ENCODE assay signal across 18 cellular contexts in genomic region chr14:75876526-75876925, GRCh38.
DNase-seq lines count a peak whose midpoint lies in the region; ATAC-seq, FAIRE-seq and TF ChIP-seq lines count a peak whose summit lies in the region.
"Had no signal": no experiment of that assay in that cellular context is flagged by ENCODE, and none has a peak within 500 bp of the region (broad histone marks: within the 10 kb centered on the region; RNA-seq: fewer than 3 reads in every experiment).

No MANE protein-coding gene starts in this region.

- DNase-seq in NCI-H69 (lab: John Stamatoyannopoulos, UW) (peak; percentile 9), mammary epithelial cell (peak; percentile 35), left cardiac atrium (no peak), sciatic nerve (ENCODE audit: low spot score) (no peak), H54 (ENCODE audit: insufficient read length, low spot score) (no peak), NCI-H82 treated with DMSO at 0.1 percent for 48 hours (lab: John Stamatoyannopoulos, UW; ENCODE audit: unreplicated experiment) (no peak)
- DNase-seq in CD8-positive, alpha-beta memory T cell: no peak
- DNase-seq: activated effector memory CD4-positive, alpha-beta T cell treated with anti-CD3 and anti-CD28 coated beads, Interleukin-2, amount 50 U/mL, for 16 hours; effector CD8-positive, alpha-beta T cell; gastrocnemius medialis; KG1; NCI-H1436 treated with DMSO at 0.1 percent for 48 hours; ovary had no signal

- no peaks in the 10 kb centered on the region for H3K27me3 Mint-ChIP-seq in CD8-positive, alpha-beta memory T cell

- H3K27me3 ChIP-seq in mammary epithelial cell (ENCODE audit: insufficient read depth, low read length): no peaks in the 10 kb centered on the region
- no peaks in the 10 kb centered on the region for H3K27me3 ChIP-seq in CD8-positive, alpha-beta memory T cell (ENCODE audit: insufficient read depth, low read length, poor library complexity, severe bottlenecking)
- H3K27me3 ChIP-seq: ascending aorta; BLaER1 treated with 17β-estradiol and CSF1 and Interleukin-3, amounts not matched to agents 10 nM and 100 nM; gastrocnemius medialis; ovary had no signal

- peak; percentile 78 to 80 for ATAC-seq in left cardiac atrium
- ATAC-seq in sciatic nerve: peak; percentile 55
- no peak for ATAC-seq in HG03045 (IDR thresholded peaks at IDR 0.05; ENCODE audit: unreplicated experiment)
- ATAC-seq: gastrocnemius medialis, HCT116 had no signal

- WGBS in mammary epithelial cell (ENCODE audit: low coverage, missing lambda C conversion rate): 83% methylated on average over 2 of the region's 3 CpGs

- H4K20me1 ChIP-seq in mammary epithelial cell (ENCODE audit: insufficient read depth, low read length): no peaks in the 10 kb centered on the region
- H4K20me1 ChIP-seq: BLaER1 treated with 17β-estradiol and CSF1 and Interleukin-3, amounts not matched to agents 10 nM and 100 nM had no signal

- no peaks in the 10 kb centered on the region for H3K36me3 ChIP-seq in mammary epithelial cell (ENCODE audit: insufficient read depth, low read length)
- no peaks in the 10 kb centered on the region for H3K36me3 ChIP-seq in CD8-positive, alpha-beta memory T cell (ENCODE audit: insufficient read depth, low read length)
- H3K36me3 ChIP-seq: ascending aorta, gastrocnemius medialis, ovary had no signal

- peaks cover 41% of the 10 kb centered on the region for H3K4me1 ChIP-seq in mammary epithelial cell (ENCODE audit: insufficient read depth, low read length)
- H3K4me1 ChIP-seq in CD8-positive, alpha-beta memory T cell (ENCODE audit: insufficient read depth, low read length): no peaks in the 10 kb centered on the region
- H3K4me1 ChIP-seq: BLaER1 treated with 17β-estradiol and CSF1 and Interleukin-3, amounts not matched to agents 10 nM and 100 nM; gastrocnemius medialis had no signal

- no TSS peak for BruUV-seq in mammary epithelial cell (replicated peaks; lab: Mats Ljungman, UMichigan)

- TF ChIP-seq POLR2A in H54 (IDR thresholded peaks at IDR 0.05; ENCODE audit: low read depth, low read length): no peak

- no peaks in the 10 kb centered on the region for H3K9me3 ChIP-seq in mammary epithelial cell (replicated peaks; ENCODE audit: insufficient read depth, low read length)
- no peaks in the 10 kb centered on the region for H3K9me3 ChIP-seq in CD8-positive, alpha-beta memory T cell (ENCODE audit: low read length)
- H3K9me3 ChIP-seq: ascending aorta; BLaER1 treated with 17β-estradiol and CSF1 and Interleukin-3, amounts not matched to agents 10 nM and 100 nM; gastrocnemius medialis; ovary had no signal

- no peak overlapping the region for H3K9ac ChIP-seq in mammary epithelial cell (ENCODE audit: insufficient read depth, low read length)
- H3K9ac ChIP-seq: BLaER1 treated with 17β-estradiol and CSF1 and Interleukin-3, amounts not matched to agents 10 nM and 100 nM had no signal

- no peak overlapping the region for H3K4me3 Mint-ChIP-seq in CD8-positive, alpha-beta memory T cell

- H3K4me3 ChIP-seq in mammary epithelial cell (replicated peaks in 1 of 3; ENCODE audit: insufficient read depth in 1 of 3, low read depth in 2 of 3, low read length in 3 of 3): no peak overlapping the region
- H3K4me3 ChIP-seq in CD8-positive, alpha-beta memory T cell (ENCODE audit: low read length): no peak overlapping the region
- H3K4me3 ChIP-seq: ascending aorta; BLaER1 treated with 17β-estradiol and CSF1 and Interleukin-3, amounts not matched to agents 10 nM and 100 nM; gastrocnemius medialis; ovary had no signal

- no peaks in the 10 kb centered on the region for H3K79me2 ChIP-seq in mammary epithelial cell (ENCODE audit: insufficient read depth, low read length)

- H3K4me2 ChIP-seq in mammary epithelial cell (ENCODE audit: insufficient read depth, low read depth, low read length): no peak overlapping the region
- H3K4me2 ChIP-seq: BLaER1 treated with 17β-estradiol and CSF1 and Interleukin-3, amounts not matched to agents 10 nM and 100 nM had no signal

- peaks cover 4 to 17% (median 8%) of the 10 kb centered on the region in 3 donors for H3K36me3 Mint-ChIP-seq in CD8-positive, alpha-beta memory T cell

- intact Hi-C loops in mammary epithelial cell (cut with micrococcal nuclease): no loop called here
- intact Hi-C loops in left cardiac atrium (cut with DNase I): no loop called here
- intact Hi-C loops in sciatic nerve (cut with DNase I): no loop called here

- in situ Hi-C loops in mammary epithelial cell (cut with MboI; ENCODE audit: low sequenced_read_pairs in 2 of 2): no loop called here

- H3K4me1 Mint-ChIP-seq in CD8-positive, alpha-beta memory T cell: peaks cover 0 to 9% (median 0%) of the 10 kb centered on the region in 3 donors

- POLR2A ChIA-PET in CD8-positive, alpha-beta memory T cell (lab: Charles Lee): no interaction called here

- TF ChIP-seq CTCF in mammary epithelial cell (conservative IDR thresholded peaks at IDR 0.05 in 1 of 2, IDR thresholded peaks at IDR 0.05 in 1 of 2; ENCODE audit: extremely low read depth in 1 of 2, insufficient read depth in 1 of 2, low read depth in 1 of 2, low read length in 2 of 2): no peak

- H3K27ac Mint-ChIP-seq in CD8-positive, alpha-beta memory T cell: no peak overlapping the region

- no peak for FAIRE-seq in H54 (lab: Jason Lieb, UNC)
- FAIRE-seq: islet of Langerhans had no signal

- no peak overlapping the region for H2AFZ ChIP-seq in mammary epithelial cell (ENCODE audit: low read depth, low read length)

- no peaks in the 10 kb centered on the region for H3K9me3 Mint-ChIP-seq in CD8-positive, alpha-beta memory T cell

- H3K27ac ChIP-seq in mammary epithelial cell (ENCODE audit: insufficient read depth, low read depth, low read length): peak overlapping the region; percentile 63
- H3K27ac ChIP-seq in CD8-positive, alpha-beta memory T cell (ENCODE audit: low read depth, low read length): no peak overlapping the region
- H3K27ac ChIP-seq: BLaER1 treated with 17β-estradiol and CSF1 and Interleukin-3, amounts not matched to agents 10 nM and 100 nM; gastrocnemius medialis; ovary had no signal

- dilution Hi-C loops in mammary epithelial cell (cut with HindIII; ENCODE audit: low sequenced_read_pairs): no loop called here

- CTCF ChIA-PET in mammary epithelial cell (lab: Charles Lee; ENCODE audit: low non-redundant PET): interaction anchor here (1.1 kb wide), 1 partner anchor 106 kb away, joined by 3 read pairs; no protein-coding TSS in a partner anchor
- CTCF ChIA-PET in CD8-positive, alpha-beta memory T cell (lab: Charles Lee): no interaction called here

Comparison
In these comparisons a context has a peak if more than half of its experiments do, and no peak if none do; other contexts are left out.
1. DNase-seq: peak in NCI-H69 (single experiment) and mammary epithelial cell (single experiment); none in left cardiac atrium (single experiment), sciatic nerve (single experiment), H54 (single experiment), NCI-H82 treated with DMSO at 0.1 percent for 48 hours (single experiment) and CD8-positive, alpha-beta memory T cell (0 of 5).